In genomic region chr11:113875414-113876073, GRCh38 we compare ENCODE assay signal across 8 cellular contexts. TPM values are rescaled to one million over a fixed set of nuclear protein-coding genes. Genes with fewer than 3 reads are reported as not detected.
DNase-seq lines count a peak whose midpoint lies in the region; ATAC-seq, FAIRE-seq and TF ChIP-seq lines count a peak whose summit lies in the region.

USP28 (minus strand) TSS chr11:113875572; CDS start chr11:113875501, 71 bp downstream.

- H3K4me3 Mint-ChIP-seq in WTC11 = peak within 1 kb of the TSS; percentile 89

- DNase-seq in AG04450 (ENCODE audit: low read depth, low spot score) (peak; percentile 87), NCI-H2196 (lab: John Stamatoyannopoulos, UW; ENCODE audit: unreplicated experiment) (peak; percentile 98), WTC11 (ENCODE audit: low spot score) (peak; percentile 95), bronchial epithelial cell (ENCODE audit: low read depth) (peak; percentile 76), iPS-NIHi7 (ENCODE audit: extremely low spot score) (peak; percentile 99), smooth muscle cell (lab: John Stamatoyannopoulos, UW; ENCODE audit: unreplicated experiment) (peak; percentile 87)

- no peak for FAIRE-seq in bronchial epithelial cell (lab: Jason Lieb, UNC)

- H3K36me3 ChIP-seq in bronchial epithelial cell (ENCODE audit: control insufficient read depth, insufficient read depth, low read length) = no peaks in the 10 kb centered on the region
- H3K36me3 ChIP-seq in smooth muscle cell (ENCODE audit: low read depth) = no peaks in the 10 kb centered on the region

- H3K36me3 Mint-ChIP-seq in WTC11 = peaks cover 37% of the 10 kb centered on the region

- WGBS in smooth muscle cell (ENCODE audit: low lambda C conversion rate) = 1% methylated on average over 34 of the region's 74 CpGs

- peaks cover 2% of the 10 kb centered on the region; the same call in 1 of the 2 replicates for H3K27me3 Mint-ChIP-seq in WTC11 (ENCODE audit: low read depth)

- peak within 1 kb of the TSS; percentile 100 for H3K27ac Mint-ChIP-seq in WTC11

- ATAC-seq in GM18873 (IDR thresholded peaks at IDR 0.05; ENCODE audit: low FRiP score, unreplicated experiment) (peak; percentile 69), HG03135 (IDR thresholded peaks at IDR 0.05; ENCODE audit: unreplicated experiment) (peak; percentile 81), WTC11 (peak; percentile 89)

- no peaks in the 10 kb centered on the region for H3K79me2 ChIP-seq in smooth muscle cell (ENCODE audit: low read depth)

- peak within 1 kb of the TSS; percentile 99 for H2AFZ ChIP-seq in smooth muscle cell (ENCODE audit: low read depth)

- TF ChIP-seq CTCF in AG04450 (IDR thresholded peaks at IDR 0.05; ENCODE audit: low read depth, low read length) (no peak), WTC11 (IDR thresholded peaks at IDR 0.05) (no peak), bronchial epithelial cell (IDR thresholded peaks at IDR 0.05; ENCODE audit: insufficient read depth, low read length, severe bottlenecking) (no peak), smooth muscle cell (IDR thresholded peaks at IDR 0.05; ENCODE audit: borderline replicate concordance, insufficient read depth, poor library complexity, severe bottlenecking) (no peak)

- CTCF ChIA-PET in AG04450 (lab: Charles Lee) (interaction anchor here (0.6 to 1.9 kb wide), 3 partner anchors 21 to 405 kb away, joined by 3 to 8 read pairs (median 4); no protein-coding TSS in a partner anchor), WTC11 (lab: Charles Lee) (interaction anchor here (0.6 to 4.7 kb wide), 5 partner anchors 16 to 187 kb away, joined by 3 to 18 read pairs (median 6); no protein-coding TSS in a partner anchor)

- H3K9me3 Mint-ChIP-seq in WTC11 = peaks cover 15% of the 10 kb centered on the region

- H3K4me3 ChIP-seq in AG04450 (ENCODE audit: low read depth, low read length) (peak within 1 kb of the TSS; percentile 71), bronchial epithelial cell (ENCODE audit: low read depth, low read length) (peak within 1 kb of the TSS; percentile 71), smooth muscle cell (peak within 1 kb of the TSS; percentile 62)

- H3K4me1 ChIP-seq in smooth muscle cell (ENCODE audit: low read depth) = peaks cover 35% of the 10 kb centered on the region

- H3K4me1 Mint-ChIP-seq in WTC11 = peaks cover 51% of the 10 kb centered on the region

- peaks cover 31% of the 10 kb centered on the region for H4K20me1 ChIP-seq in smooth muscle cell (ENCODE audit: low read depth)

- H3K4me2 ChIP-seq in smooth muscle cell = peak within 1 kb of the TSS; percentile 95

- no peaks in the 10 kb centered on the region for H3K27me3 ChIP-seq in AG04450 (ENCODE audit: control insufficient read depth, insufficient read depth, low read length)
- H3K27me3 ChIP-seq in bronchial epithelial cell (ENCODE audit: control insufficient read depth, insufficient read depth, low read length) = no peaks in the 10 kb centered on the region
- no peaks in the 10 kb centered on the region for H3K27me3 ChIP-seq in smooth muscle cell (ENCODE audit: low read depth)

- POLR2A ChIA-PET in AG04450 (lab: Yijun Ruan, JAX) = interaction anchor here (0.6 to 0.9 kb wide), 3 partner anchors 10 to 1348 kb away, joined by 3 to 10 read pairs (median 9); no protein-coding TSS in a partner anchor
- POLR2A ChIA-PET in WTC11 (lab: Charles Lee) = interaction anchor here (0.8 to 2.1 kb wide), 6 partner anchors 9 to 43 kb away, joined by 3 to 12 read pairs (median 7); no protein-coding TSS in a partner anchor

- peaks cover 13% of the 10 kb centered on the region for H3F3A ChIP-seq in smooth muscle cell (ENCODE audit: low read depth)

- H3K27ac ChIP-seq in AG04450 (ENCODE audit: low read depth, low read length) (peak within 1 kb of the TSS; percentile 94), smooth muscle cell (ENCODE audit: low read depth) (peak within 1 kb of the TSS; percentile 87)

- H3K9me3 ChIP-seq in AG04450 (ENCODE audit: control insufficient read depth, insufficient read depth, low read length) (no peaks in the 10 kb centered on the region; the same call in 1 of the 2 replicates), smooth muscle cell (replicated peaks; ENCODE audit: low read depth) (no peaks in the 10 kb centered on the region)

- H3K9ac ChIP-seq in smooth muscle cell (ENCODE audit: low read depth) = peak within 1 kb of the TSS; percentile 74

TF ChIP-seq in WTC11, 78 proteins besides CTCF, POLR2A, EP300 and RAD21 (continues in another document):
- TF ChIP-seq GABPB1 (CRISPR knock-in tag; IDR thresholded peaks at IDR 0.05) = peak; percentile 62
- TF ChIP-seq ZNF671 (CRISPR knock-in tag; IDR thresholded peaks at IDR 0.05) = no peak
- no peak for TF ChIP-seq STAT6 (CRISPR knock-in tag; conservative IDR thresholded peaks at IDR 0.05; ENCODE audit: low read depth)
- TF ChIP-seq ZNF317 (CRISPR knock-in tag; IDR thresholded peaks at IDR 0.05; ENCODE audit: borderline replicate concordance, low read depth) = 0 out of 2 replicates have a peak, but pooled peaks have one; percentile 23
- no peak for TF ChIP-seq NFATC4 (CRISPR knock-in tag; IDR thresholded peaks at IDR 0.05)
- no peak for TF ChIP-seq CREB1 (CRISPR knock-in tag; IDR thresholded peaks at IDR 0.05)
- TF ChIP-seq JUN (CRISPR knock-in tag; IDR thresholded peaks at IDR 0.05) = no peak
- TF ChIP-seq FOXJ3 (CRISPR knock-in tag; IDR thresholded peaks at IDR 0.05; ENCODE audit: borderline replicate concordance) = no peak
- TF ChIP-seq NR2C2 (CRISPR knock-in tag; IDR thresholded peaks at IDR 0.05) = no peak
- TF ChIP-seq, protein P1, sequence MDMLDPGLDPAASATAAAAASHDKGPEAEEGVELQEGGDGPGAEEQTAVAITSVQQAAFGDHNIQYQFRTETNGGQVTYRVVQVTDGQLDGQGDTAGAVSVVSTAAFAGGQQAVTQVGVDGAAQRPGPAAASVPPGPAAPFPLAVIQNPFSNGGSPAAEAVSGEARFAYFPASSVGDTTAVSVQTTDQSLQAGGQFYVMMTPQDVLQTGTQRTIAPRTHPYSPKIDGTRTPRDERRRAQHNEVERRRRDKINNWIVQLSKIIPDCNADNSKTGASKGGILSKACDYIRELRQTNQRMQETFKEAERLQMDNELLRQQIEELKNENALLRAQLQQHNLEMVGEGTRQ (CRISPR knock-in tag; IDR thresholded peaks at IDR 0.05) = peak; percentile 97
- no peak for TF ChIP-seq CREM (CRISPR knock-in tag; IDR thresholded peaks at IDR 0.05)
- TF ChIP-seq, protein P2, sequence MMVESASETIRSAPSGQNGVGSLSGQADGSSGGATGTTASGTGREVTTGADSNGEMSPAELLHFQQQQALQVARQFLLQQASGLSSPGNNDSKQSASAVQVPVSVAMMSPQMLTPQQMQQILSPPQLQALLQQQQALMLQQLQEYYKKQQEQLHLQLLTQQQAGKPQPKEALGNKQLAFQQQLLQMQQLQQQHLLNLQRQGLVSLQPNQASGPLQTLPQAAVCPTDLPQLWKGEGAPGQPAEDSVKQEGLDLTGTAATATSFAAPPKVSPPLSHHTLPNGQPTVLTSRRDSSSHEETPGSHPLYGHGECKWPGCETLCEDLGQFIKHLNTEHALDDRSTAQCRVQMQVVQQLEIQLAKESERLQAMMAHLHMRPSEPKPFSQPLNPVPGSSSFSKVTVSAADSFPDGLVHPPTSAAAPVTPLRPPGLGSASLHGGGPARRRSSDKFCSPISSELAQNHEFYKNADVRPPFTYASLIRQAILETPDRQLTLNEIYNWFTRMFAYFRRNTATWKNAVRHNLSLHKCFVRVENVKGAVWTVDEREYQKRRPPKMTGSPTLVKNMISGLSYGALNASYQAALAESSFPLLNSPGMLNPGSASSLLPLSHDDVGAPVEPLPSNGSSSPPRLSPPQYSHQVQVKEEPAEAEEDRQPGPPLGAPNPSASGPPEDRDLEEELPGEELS (CRISPR knock-in tag; IDR thresholded peaks at IDR 0.05) = peak; percentile 66; the same call in 1 of the 2 replicates
- TF ChIP-seq HMGA2 (CRISPR knock-in tag; IDR thresholded peaks at IDR 0.05) = no peak
- peak; percentile 69; the same call in 1 of the 2 replicates for TF ChIP-seq KAT7 (CRISPR knock-in tag; IDR thresholded peaks at IDR 0.05; ENCODE audit: borderline replicate concordance)
- peak; percentile 15; the same call in 1 of the 2 replicates for TF ChIP-seq HMGXB4 (CRISPR knock-in tag; IDR thresholded peaks at IDR 0.05)

RNA-seq across cellular contexts. Expression of gene USP28, which starts in this region (rescaled TPM):
- polyA plus RNA-seq in AG04450 (2011; rRNA removed) (35.6 and 38.7 TPM in 2 replicates), smooth muscle cell (15.9 and 18.6 TPM in 2 replicates)
- polyA minus RNA-seq in AG04450 (2011; rRNA and poly(A)+ RNA removed) = 27.1 and 30.1 TPM in 2 replicates
- total RNA-seq in WTC11 (2021) (129 to 142 TPM (median 138 TPM) in 3 replicates), bronchial epithelial cell (20.5 and 30.0 TPM in 2 replicates), smooth muscle cell (50.5 and 57.5 TPM in 2 replicates)

Comparison
In these comparisons a context has a peak if more than half of its experiments do, and no peak if none do; other contexts are left out.
1. Peak in every context shown above with its lines: DNase-seq, ATAC-seq, H3K4me3 ChIP-seq and H3K27ac ChIP-seq.